In genomic region chr19:39362682-39363657, GRCh38 we compare ENCODE assay signal across 7 cellular contexts. TPM values are rescaled to one million over a fixed set of nuclear protein-coding genes. Genes with fewer than 3 reads are reported as not detected.
DNase-seq lines count a peak whose midpoint lies in the region; ATAC-seq, FAIRE-seq and TF ChIP-seq lines count a peak whose summit lies in the region.
"Had no signal": no experiment of that assay in that cellular context is flagged by ENCODE, and none has a peak within 500 bp of the region (broad histone marks: within the 10 kb centered on the region; RNA-seq: fewer than 3 reads in every experiment).

No MANE protein-coding gene starts in this region.

- peaks cover 4 to 25% of the 10 kb centered on the region in 2 experiments for H3K36me3 ChIP-seq in endothelial cell of umbilical vein (ENCODE audit: control insufficient read depth in 2 of 2, extremely low read depth in 1 of 2, insufficient read depth in 2 of 2, low read length in 2 of 2)
- peaks cover 26% of the 10 kb centered on the region for H3K36me3 ChIP-seq in rectal smooth muscle tissue (ENCODE audit: control insufficient read depth, insufficient read depth, low read length)
- peaks cover 24% of the 10 kb centered on the region for H3K36me3 ChIP-seq in effector memory CD4-positive, alpha-beta T cell (ENCODE audit: control insufficient read depth, insufficient read depth, low read length)

- H3K4me1 ChIP-seq in endothelial cell of umbilical vein (ENCODE audit: control insufficient read depth, extremely low read depth, insufficient read depth, low read length) = peaks cover 12% of the 10 kb centered on the region
- peaks cover 10% of the 10 kb centered on the region for H3K4me1 ChIP-seq in rectal smooth muscle tissue (ENCODE audit: control insufficient read depth, insufficient read depth, low read length)
- H3K4me1 ChIP-seq in effector memory CD4-positive, alpha-beta T cell (ENCODE audit: control insufficient read depth, insufficient read depth, low read length, poor library complexity, severe bottlenecking) = no peaks in the 10 kb centered on the region

- no peaks in the 10 kb centered on the region for H3K9me3 Mint-ChIP-seq in HFFc6
- H3K9me3 Mint-ChIP-seq: central memory CD8-positive, alpha-beta T cell had no signal

- peak; percentile 83 for FAIRE-seq in endothelial cell of umbilical vein (lab: Jason Lieb, UNC)

- dilution Hi-C loops in endothelial cell of umbilical vein (cut with MboI; ENCODE audit: extremely low pct_ligation_motif_present, low sequenced_read_pairs) = no loop called here

- intact Hi-C loops in endothelial cell of umbilical vein (cut with micrococcal nuclease) = no loop called here

- H3K27ac Mint-ChIP-seq in HFFc6 = peak overlapping the region; percentile 92

- H3K27me3 Mint-ChIP-seq in HFFc6 (ENCODE audit: insufficient read depth) = peaks cover 3% of the 10 kb centered on the region; the same call in 1 of the 2 replicates
- H3K27me3 Mint-ChIP-seq: central memory CD8-positive, alpha-beta T cell had no signal

- H3K9me3 ChIP-seq in endothelial cell of umbilical vein (replicated peaks; ENCODE audit: control insufficient read depth, insufficient read depth, low read length) = no peaks in the 10 kb centered on the region
- no peaks in the 10 kb centered on the region for H3K9me3 ChIP-seq in effector memory CD4-positive, alpha-beta T cell (ENCODE audit: control insufficient read depth, low read length)

- CTCF ChIA-PET in endothelial cell of umbilical vein (lab: Charles Lee) = interaction anchor here (1.4 to 1.6 kb wide), 4 partner anchors 7 to 48 kb away, joined by 3 to 6 read pairs (median 4); partner anchors contain the start of genes MED29 and PAF1

- peaks cover 26% of the 10 kb centered on the region for H3K36me3 Mint-ChIP-seq in HFFc6 (ENCODE audit: low read depth)

- no peak overlapping the region for H3K4me2 ChIP-seq in endothelial cell of umbilical vein (ENCODE audit: insufficient read depth, low read length)

- no peak for TF ChIP-seq POLR2A in endothelial cell of umbilical vein (IDR thresholded peaks at IDR 0.05; ENCODE audit: low read depth, low read length)

- TF ChIP-seq CTCF in HFFc6 (IDR thresholded peaks at IDR 0.05) = no peak
- TF ChIP-seq CTCF in endothelial cell of umbilical vein (IDR thresholded peaks at IDR 0.05; ENCODE audit: extremely low read depth in 1 of 2, insufficient read depth in 1 of 2, low read depth in 1 of 2, low read length in 2 of 2) = no peak

- peak overlapping the region; percentile 14; the same call in 1 of the 2 replicates for H3K4me3 Mint-ChIP-seq in HFFc6
- H3K4me3 Mint-ChIP-seq: central memory CD8-positive, alpha-beta T cell had no signal

- POLR2A ChIA-PET in endothelial cell of umbilical vein (lab: Charles Lee) = interaction anchor here (0.9 kb wide), 1 partner anchor 43 kb away, joined by 5 read pairs; the partner anchor contains the start of gene ZFP36

- H3K4me3 ChIP-seq in endothelial cell of umbilical vein (replicated peaks in 1 of 3; ENCODE audit: insufficient read depth in 1 of 3, low read depth in 1 of 3, low read length in 3 of 3) (no peak overlapping the region), rectal smooth muscle tissue (ENCODE audit: low read length) (no peak overlapping the region)
- H3K4me3 ChIP-seq in effector memory CD4-positive, alpha-beta T cell (ENCODE audit: insufficient read depth, low read depth, low read length, poor library complexity, severe bottlenecking) = no peak overlapping the region

- H3K27ac ChIP-seq in endothelial cell of umbilical vein (ENCODE audit: insufficient read depth, low read depth, low read length) = no peak overlapping the region
- peak overlapping the region; percentile 41 for H3K27ac ChIP-seq in rectal smooth muscle tissue (ENCODE audit: low read depth, low read length)
- no peak overlapping the region for H3K27ac ChIP-seq in effector memory CD4-positive, alpha-beta T cell (ENCODE audit: insufficient read depth, low read length, poor library complexity, severe bottlenecking)

- BruUV-seq in endothelial cell of umbilical vein (replicated peaks; lab: Mats Ljungman, UMichigan) = no TSS peak

- no peak overlapping the region for H3K9ac ChIP-seq in endothelial cell of umbilical vein (replicated peaks; ENCODE audit: extremely low read depth, insufficient read depth, low read length)
- no peak overlapping the region for H3K9ac ChIP-seq in rectal smooth muscle tissue (ENCODE audit: low read length)

- H3K27me3 ChIP-seq in endothelial cell of umbilical vein (ENCODE audit: control insufficient read depth in 2 of 2, insufficient read depth in 2 of 2, low read length in 2 of 2) (no peaks in the 10 kb centered on the region), rectal smooth muscle tissue (ENCODE audit: control insufficient read depth, insufficient read depth, low read length) (no peaks in the 10 kb centered on the region)
- H3K27me3 ChIP-seq in effector memory CD4-positive, alpha-beta T cell (replicated peaks; ENCODE audit: control insufficient read depth, insufficient read depth, low read length, poor library complexity, severe bottlenecking) = no peaks in the 10 kb centered on the region

- peaks cover 36% of the 10 kb centered on the region for H3K4me1 Mint-ChIP-seq in HFFc6 (ENCODE audit: low read depth)
- H3K4me1 Mint-ChIP-seq: central memory CD8-positive, alpha-beta T cell had no signal

- H3K79me2 ChIP-seq in endothelial cell of umbilical vein (ENCODE audit: control insufficient read depth, insufficient read depth, low read length) = no peaks in the 10 kb centered on the region

- H2AFZ ChIP-seq in endothelial cell of umbilical vein (ENCODE audit: low read depth, low read length) = no peak overlapping the region

- H4K20me1 ChIP-seq in endothelial cell of umbilical vein (replicated peaks; ENCODE audit: control insufficient read depth, extremely low read depth, insufficient read depth, low read length) = no peaks in the 10 kb centered on the region

- DNase-seq in HFFc6 = peak; percentile 50
- DNase-seq in endothelial cell of umbilical vein (ENCODE audit: low read depth, low spot score) = peak; percentile 27
- no peak for DNase-seq in COLO668 (lab: John Stamatoyannopoulos, UW; ENCODE audit: unreplicated experiment)
- DNase-seq in effector memory CD4-positive, alpha-beta T cell = no peak

- ATAC-seq in GM19397 (IDR thresholded peaks at IDR 0.05; ENCODE audit: unreplicated experiment) = no peak

- H3K9me1 ChIP-seq in endothelial cell of umbilical vein (replicated peaks; ENCODE audit: control insufficient read depth, extremely low read depth, insufficient read depth, low read length) = no peaks in the 10 kb centered on the region

RNA-seq across cellular contexts. Expression of gene SAMD4B, which starts 20.7 kb away (rescaled TPM):
- 100 to 1,000 TPM; 107 to 133 (median 124) TPM for total RNA-seq in HFFc6 (2021; fragmentation: NEBNext Ultra II Directional; extraction: Animal tissue kit (Norgen Biotek cat#: 25700))
- 82.1 and 87.7 TPM in 2 replicates for total RNA-seq in endothelial cell of umbilical vein
- 84.2 and 98.0 TPM in 2 replicates for polyA plus RNA-seq in endothelial cell of umbilical vein
- polyA plus RNA-seq in endothelial cell of umbilical vein (2011; cell fraction: cytosol; rRNA removed) = 53.6 and 62.8 TPM in 2 replicates
- polyA plus RNA-seq in endothelial cell of umbilical vein (2011; cell fraction: nucleus; rRNA removed) = 78.4 and 97.3 TPM in 2 replicates
- 66.5 and 79.2 TPM in 2 replicates for polyA plus RNA-seq in endothelial cell of umbilical vein (2012)
- 50.7 and 57.0 TPM in 2 replicates for polyA minus RNA-seq in endothelial cell of umbilical vein
- polyA minus RNA-seq in endothelial cell of umbilical vein (2011; cell fraction: cytosol; rRNA and poly(A)+ RNA removed) = 55.6 TPM
- 39.8 and 43.1 TPM in 2 replicates for polyA minus RNA-seq in endothelial cell of umbilical vein (2011; cell fraction: nucleus; rRNA and poly(A)+ RNA removed)

RNA-seq across cellular contexts. Expression of gene GMFG, which starts 27.1 kb away (rescaled TPM):
- total RNA-seq in HFFc6 (2021; fragmentation: NEBNext Ultra II Directional; extraction: Animal tissue kit (Norgen Biotek cat#: 25700)) = 1 to 10 TPM in 1 of 6 experiments, under 1 TPM in 5; 0.37 to 1.1 (median 0.77) TPM
- total RNA-seq in endothelial cell of umbilical vein = 39.5 and 41.5 TPM in 2 replicates
- polyA plus RNA-seq in endothelial cell of umbilical vein = 9.2 and 13.7 TPM in 2 replicates
- polyA plus RNA-seq in endothelial cell of umbilical vein (2011; cell fraction: cytosol; rRNA removed) = 18.9 and 28.7 TPM in 2 replicates
- 7.1 and 10.4 TPM in 2 replicates for polyA plus RNA-seq in endothelial cell of umbilical vein (2011; cell fraction: nucleus; rRNA removed)
- 10.7 and 11.9 TPM in 2 replicates for polyA plus RNA-seq in endothelial cell of umbilical vein (2012)
- 7.4 and 7.8 TPM in 2 replicates for polyA minus RNA-seq in endothelial cell of umbilical vein
- polyA minus RNA-seq in endothelial cell of umbilical vein (2011; cell fraction: cytosol; rRNA and poly(A)+ RNA removed) = not detected
- polyA minus RNA-seq in endothelial cell of umbilical vein (2011; cell fraction: nucleus; rRNA and poly(A)+ RNA removed) = 2.1 TPM in 1 of 2 replicates, not detected in the other

RNA-seq across cellular contexts. Expression of gene PAF1, which starts 27.9 kb away (rescaled TPM):
- total RNA-seq in HFFc6 (2021; fragmentation: NEBNext Ultra II Directional; extraction: Animal tissue kit (Norgen Biotek cat#: 25700)) = 10 to 100 TPM; 46.8 to 70.0 (median 60.6) TPM
- 53.6 and 55.1 TPM in 2 replicates for total RNA-seq in endothelial cell of umbilical vein
- polyA plus RNA-seq in endothelial cell of umbilical vein = 77.9 and 90.8 TPM in 2 replicates
- 60.4 and 68.7 TPM in 2 replicates for polyA plus RNA-seq in endothelial cell of umbilical vein (2011; cell fraction: cytosol; rRNA removed)
- polyA plus RNA-seq in endothelial cell of umbilical vein (2011; cell fraction: nucleus; rRNA removed) = 69.9 and 95.5 TPM in 2 replicates
- polyA plus RNA-seq in endothelial cell of umbilical vein (2012) = 53.1 and 63.8 TPM in 2 replicates
- 41.9 and 56.6 TPM in 2 replicates for polyA minus RNA-seq in endothelial cell of umbilical vein
- polyA minus RNA-seq in endothelial cell of umbilical vein (2011; cell fraction: cytosol; rRNA and poly(A)+ RNA removed) = 43.6 TPM
- 27.1 and 44.7 TPM in 2 replicates for polyA minus RNA-seq in endothelial cell of umbilical vein (2011; cell fraction: nucleus; rRNA and poly(A)+ RNA removed)

RNA-seq across cellular contexts. Expression of gene MED29, which starts 28.2 kb away (rescaled TPM):
- 10 to 100 TPM; 38.2 to 48.5 (median 45.2) TPM for total RNA-seq in HFFc6 (2021; fragmentation: NEBNext Ultra II Directional; extraction: Animal tissue kit (Norgen Biotek cat#: 25700))
- 24.7 and 25.5 TPM in 2 replicates for total RNA-seq in endothelial cell of umbilical vein
- 50.4 and 60.3 TPM in 2 replicates for polyA plus RNA-seq in endothelial cell of umbilical vein
- polyA plus RNA-seq in endothelial cell of umbilical vein (2011; cell fraction: cytosol; rRNA removed) = 39.9 and 44.7 TPM in 2 replicates
- 11.8 and 14.2 TPM in 2 replicates for polyA plus RNA-seq in endothelial cell of umbilical vein (2011; cell fraction: nucleus; rRNA removed)
- polyA plus RNA-seq in endothelial cell of umbilical vein (2012) = 19.4 and 19.7 TPM in 2 replicates
- 26.4 and 28.5 TPM in 2 replicates for polyA minus RNA-seq in endothelial cell of umbilical vein
- 23.8 TPM for polyA minus RNA-seq in endothelial cell of umbilical vein (2011; cell fraction: cytosol; rRNA and poly(A)+ RNA removed)
- polyA minus RNA-seq in endothelial cell of umbilical vein (2011; cell fraction: nucleus; rRNA and poly(A)+ RNA removed) = 6.3 and 6.7 TPM in 2 replicates

RNA-seq across cellular contexts. Expression of gene LRFN1, which starts 42.3 kb away (rescaled TPM):
- under 1 TPM in 2 of 6 experiments, not detected in 4; 0.07 to 0.14 TPM for total RNA-seq in HFFc6 (2021; fragmentation: NEBNext Ultra II Directional; extraction: Animal tissue kit (Norgen Biotek cat#: 25700))
- total RNA-seq in endothelial cell of umbilical vein = 1.4 and 1.5 TPM in 2 replicates
- polyA plus RNA-seq in endothelial cell of umbilical vein = 0.38 and 0.39 TPM in 2 replicates
- polyA plus RNA-seq in endothelial cell of umbilical vein (2011; cell fraction: cytosol; rRNA removed) = 0.13 TPM in 2 replicates
- polyA plus RNA-seq in endothelial cell of umbilical vein (2011; cell fraction: nucleus; rRNA removed) = 0.17 and 0.26 TPM in 2 replicates
- polyA plus RNA-seq in endothelial cell of umbilical vein (2012) = 0.82 and 1.2 TPM in 2 replicates
- 0.22 and 0.40 TPM in 2 replicates for polyA minus RNA-seq in endothelial cell of umbilical vein
- polyA minus RNA-seq in endothelial cell of umbilical vein (2011; cell fraction: cytosol; rRNA and poly(A)+ RNA removed) = not detected
- 0.19 TPM in 2 replicates for polyA minus RNA-seq in endothelial cell of umbilical vein (2011; cell fraction: nucleus; rRNA and poly(A)+ RNA removed)

Comparison
In these comparisons a context has a peak if more than half of its experiments do, and no peak if none do; other contexts are left out.
1. DNase-seq: peak in HFFc6 (single experiment) and endothelial cell of umbilical vein (single experiment); none in COLO668 (single experiment) and effector memory CD4-positive, alpha-beta T cell (0 of 3).
2. RNA of gene GMFG, which starts 27.1 kb away (total RNA-seq): 39.5 to 41.5 TPM in endothelial cell of umbilical vein; 0.37 to 1.1 TPM in HFFc6; every median in the first group is over 10 times any median in the second.